In genomic region chr2:204046145-204046544, GRCh38 we compare ENCODE assay signal across 13 cellular contexts.
DNase-seq lines count a peak whose midpoint lies in the region; ATAC-seq lines count a peak whose summit lies in the region.
"Had no signal": no experiment of that assay in that cellular context is flagged by ENCODE, and none has a peak within 500 bp of the region (broad histone marks: within the 10 kb centered on the region; RNA-seq: fewer than 3 reads in every experiment).

No MANE protein-coding gene starts in this region.

- peak; percentile 56 for ATAC-seq in GM18508 (IDR thresholded peaks at IDR 0.05; ENCODE audit: insufficient read depth, unreplicated experiment)
- peak; percentile 85 for ATAC-seq in GM19468 (IDR thresholded peaks at IDR 0.05; ENCODE audit: extremely low read depth, unreplicated experiment)
- ATAC-seq in HG02840 (IDR thresholded peaks at IDR 0.05; ENCODE audit: low FRiP score, unreplicated experiment), result peak; percentile 76
- peak; percentile 70 for ATAC-seq in HG03460 (IDR thresholded peaks at IDR 0.05; ENCODE audit: unreplicated experiment)
- ATAC-seq in sciatic nerve, result no peak
- ATAC-seq: pancreas had no signal

- DNase-seq in NCI-H526 (lab: John Stamatoyannopoulos, UW) (no peak), NCI-H2171 (lab: John Stamatoyannopoulos, UW) (no peak), sciatic nerve (ENCODE audit: low spot score) (no peak)
- DNase-seq in activated naive CD4-positive, alpha-beta T cell (lab: John Stamatoyannopoulos, UW), result no peak
- DNase-seq: activated CD8-positive, alpha-beta memory T cell treated with anti-CD3 and anti-CD28 coated beads for 24 hours; activated naive CD8-positive, alpha-beta T cell treated with anti-CD3 and anti-CD28 coated beads for 36 hours; DMS79 treated with DMSO at 0.1 percent for 48 hours; NCI-H226; pancreas had no signal

- intact Hi-C loops in sciatic nerve (cut with DNase I), result no loop called here
